18 cellular contexts compared by ENCODE assay signal in the genomic region with DNA sequence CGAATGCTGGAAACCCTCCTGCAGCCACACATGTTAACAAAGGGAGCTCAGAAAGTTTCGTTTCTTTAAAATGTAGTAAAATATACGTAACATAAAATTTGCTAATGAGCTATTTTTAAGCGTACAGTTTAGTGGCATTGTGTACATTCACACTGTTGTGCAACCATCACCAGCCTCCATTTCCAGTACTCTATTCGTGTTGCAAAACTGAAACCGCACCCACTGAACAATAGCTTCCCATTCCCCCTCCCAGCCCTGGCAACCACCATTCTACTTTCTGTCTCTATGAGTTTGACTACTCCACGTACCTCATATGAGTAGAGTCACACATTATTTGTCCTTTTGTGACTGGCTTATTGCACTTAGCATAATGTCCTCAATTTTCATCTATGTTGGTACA.
DNase-seq lines count a peak whose midpoint lies in the region; ATAC-seq and TF ChIP-seq lines count a peak whose summit lies in the region.
"Had no signal": no experiment of that assay in that cellular context is flagged by ENCODE, and none has a peak within 500 bp of the region (broad histone marks: within the 10 kb centered on the region; RNA-seq: fewer than 3 reads in every experiment).

No MANE protein-coding gene starts in this region.

- peak; percentile 24 for DNase-seq in activated CD4-positive, alpha-beta T cell treated with anti-CD3 and anti-CD28 coated beads for 48 hours
- DNase-seq in activated CD4-positive, alpha-beta T cell treated with anti-CD3 and anti-CD28 coated beads for 4 hours, result no peak
- peak; percentile 74 for DNase-seq in medulla oblongata (ENCODE audit: extremely low spot score)
- peak in 1 of 2 donors; percentile 85 for DNase-seq in upper lobe of left lung
- no peak for DNase-seq in activated gamma-delta T cell (lab: John Stamatoyannopoulos, UW)
- DNase-seq in activated CD8-positive, alpha-beta memory T cell treated with anti-CD3 and anti-CD28 coated beads for 24 hours, result no peak
- DNase-seq in activated gamma-delta T cell treated with Interleukin-2 at 50 U/mL for 16 hours, result no peak
- DNase-seq: activated CD4-positive, alpha-beta T cell treated with anti-CD3 and anti-CD28 coated beads, Interleukin-2, amount 10 ng/mL, durations not matched to agents 7 days and 5 days; effector CD8-positive, alpha-beta T cell; GDM1; naive thymus-derived CD8-positive, alpha-beta T cell; NCI-H1048; NCI-H446; Peyer's patch; T-helper 2 cell had no signal

- peak overlapping the region; percentile 58 for H3K4me3 Mint-ChIP-seq in dendritic cell treated with granulocyte-macrophage colony-stimulating factor and Interleukin-4, amounts not matched to agents 40 ng/mL and 50 ng/mL, for 4 days
- H3K4me3 Mint-ChIP-seq: activated CD4-positive, alpha-beta T cell treated with anti-CD3 and anti-CD28 coated beads, Interleukin-2, amount 10 ng/mL, durations not matched to agents 7 days and 5 days had no signal

- TF ChIP-seq CTCF in upper lobe of left lung (IDR thresholded peaks at IDR 0.05), result no peak

- H3K27ac ChIP-seq in upper lobe of left lung, result peak overlapping the region; percentile 68 to 88 (median 80)

- no peaks in the 10 kb centered on the region for H3K27me3 ChIP-seq in upper lobe of left lung
- H3K27me3 ChIP-seq: gastroesophageal sphincter, Peyer's patch had no signal

- peak in 2 of 4 donors; percentile 18 to 34 for TF ChIP-seq POLR2A in upper lobe of left lung (IDR thresholded peaks at IDR 0.05)

- intact Hi-C loops in dendritic cell treated with granulocyte-macrophage colony-stimulating factor and Interleukin-4, amounts not matched to agents 40 ng/mL and 50 ng/mL, for 4 days (cut with micrococcal nuclease), result loop anchor here (2.0 kb wide), 1 partner anchor 14 kb away; no protein-coding TSS in a partner anchor

- H3K9me3 ChIP-seq in upper lobe of left lung, result no peaks in the 10 kb centered on the region
- H3K9me3 ChIP-seq: gastroesophageal sphincter, Peyer's patch had no signal

- TF ChIP-seq EP300 in upper lobe of left lung (IDR thresholded peaks at IDR 0.05), result peak in 2 of 4 donors; percentile 23 to 88

- no peaks in the 10 kb centered on the region for H3K9me3 Mint-ChIP-seq in dendritic cell treated with granulocyte-macrophage colony-stimulating factor and Interleukin-4, amounts not matched to agents 40 ng/mL and 50 ng/mL, for 4 days
- H3K9me3 Mint-ChIP-seq: activated CD4-positive, alpha-beta T cell treated with anti-CD3 and anti-CD28 coated beads, Interleukin-2, amount 10 ng/mL, durations not matched to agents 7 days and 5 days; activated T-helper 2 cell treated with anti-CD3 and anti-CD28 coated beads, Interferon-gamma antibody, Interleukin-2, Interleukin-4, amounts not matched to agents 10 μg/mL and 5 μg/mL and 100 μg/mL, durations not matched to agents 14 hours and 24 hours and 36 hours; naive thymus-derived CD8-positive, alpha-beta T cell had no signal

- no peaks in the 10 kb centered on the region for H3K36me3 Mint-ChIP-seq in dendritic cell treated with granulocyte-macrophage colony-stimulating factor and Interleukin-4, amounts not matched to agents 40 ng/mL and 50 ng/mL, for 4 days (ENCODE audit: low read depth)
- H3K36me3 Mint-ChIP-seq: naive thymus-derived CD8-positive, alpha-beta T cell had no signal

- H3K27me3 Mint-ChIP-seq in dendritic cell treated with granulocyte-macrophage colony-stimulating factor and Interleukin-4, amounts not matched to agents 40 ng/mL and 50 ng/mL, for 4 days, result no peaks in the 10 kb centered on the region
- H3K27me3 Mint-ChIP-seq: activated CD4-positive, alpha-beta T cell treated with anti-CD3 and anti-CD28 coated beads, Interleukin-2, amount 10 ng/mL, durations not matched to agents 7 days and 5 days; naive thymus-derived CD8-positive, alpha-beta T cell had no signal

- peak; percentile 72 to 89 for ATAC-seq in upper lobe of left lung (ENCODE audit: low FRiP score in 2 of 2)
- ATAC-seq: gastroesophageal sphincter; naive thymus-derived CD8-positive, alpha-beta T cell had no signal

- peaks cover 55% of the 10 kb centered on the region for H3K4me1 Mint-ChIP-seq in dendritic cell treated with granulocyte-macrophage colony-stimulating factor and Interleukin-4, amounts not matched to agents 40 ng/mL and 50 ng/mL, for 4 days (ENCODE audit: low read depth)
- H3K4me1 Mint-ChIP-seq: activated CD4-positive, alpha-beta T cell treated with anti-CD3 and anti-CD28 coated beads, Interleukin-2, amount 10 ng/mL, durations not matched to agents 7 days and 5 days had no signal

- WGBS in upper lobe of left lung, 2 donors, result 33 to 42% methylated on average over 7 of the region's 7 CpGs

- H3K36me3 ChIP-seq in upper lobe of left lung, result no peaks in the 10 kb centered on the region
- H3K36me3 ChIP-seq: gastroesophageal sphincter, Peyer's patch had no signal

- peak overlapping the region in 2 of 4 donors; percentile 3 to 11 for H3K4me3 ChIP-seq in upper lobe of left lung
- H3K4me3 ChIP-seq: gastroesophageal sphincter, Peyer's patch had no signal

- peak overlapping the region; percentile 93 for H3K27ac Mint-ChIP-seq in dendritic cell treated with granulocyte-macrophage colony-stimulating factor and Interleukin-4, amounts not matched to agents 40 ng/mL and 50 ng/mL, for 4 days
- H3K27ac Mint-ChIP-seq: activated CD4-positive, alpha-beta T cell treated with anti-CD3 and anti-CD28 coated beads, Interleukin-2, amount 10 ng/mL, durations not matched to agents 7 days and 5 days; activated T-helper 2 cell treated with anti-CD3 and anti-CD28 coated beads, Interferon-gamma antibody, Interleukin-2, Interleukin-4, amounts not matched to agents 10 μg/mL and 5 μg/mL and 100 μg/mL, durations not matched to agents 14 hours and 24 hours and 36 hours; naive thymus-derived CD8-positive, alpha-beta T cell had no signal

- H3K4me1 ChIP-seq in upper lobe of left lung, result peaks cover 19 to 34% (median 32%) of the 10 kb centered on the region in 4 donors

Comparison
In these comparisons a context has a peak if more than half of its experiments do, and no peak if none do; other contexts are left out.
1. DNase-seq: peak in activated CD4-positive, alpha-beta T cell treated with anti-CD3 and anti-CD28 coated beads for 48 hours (single experiment) and medulla oblongata (single experiment); none in activated CD4-positive, alpha-beta T cell treated with anti-CD3 and anti-CD28 coated beads for 4 hours (0 of 2), activated gamma-delta T cell (single experiment), activated CD8-positive, alpha-beta memory T cell treated with anti-CD3 and anti-CD28 coated beads for 24 hours (single experiment) and activated gamma-delta T cell treated with Interleukin-2 at 50 U/mL for 16 hours (single experiment).